Comparison of ENCODE assay signal across 8 cellular contexts in the genomic region with DNA sequence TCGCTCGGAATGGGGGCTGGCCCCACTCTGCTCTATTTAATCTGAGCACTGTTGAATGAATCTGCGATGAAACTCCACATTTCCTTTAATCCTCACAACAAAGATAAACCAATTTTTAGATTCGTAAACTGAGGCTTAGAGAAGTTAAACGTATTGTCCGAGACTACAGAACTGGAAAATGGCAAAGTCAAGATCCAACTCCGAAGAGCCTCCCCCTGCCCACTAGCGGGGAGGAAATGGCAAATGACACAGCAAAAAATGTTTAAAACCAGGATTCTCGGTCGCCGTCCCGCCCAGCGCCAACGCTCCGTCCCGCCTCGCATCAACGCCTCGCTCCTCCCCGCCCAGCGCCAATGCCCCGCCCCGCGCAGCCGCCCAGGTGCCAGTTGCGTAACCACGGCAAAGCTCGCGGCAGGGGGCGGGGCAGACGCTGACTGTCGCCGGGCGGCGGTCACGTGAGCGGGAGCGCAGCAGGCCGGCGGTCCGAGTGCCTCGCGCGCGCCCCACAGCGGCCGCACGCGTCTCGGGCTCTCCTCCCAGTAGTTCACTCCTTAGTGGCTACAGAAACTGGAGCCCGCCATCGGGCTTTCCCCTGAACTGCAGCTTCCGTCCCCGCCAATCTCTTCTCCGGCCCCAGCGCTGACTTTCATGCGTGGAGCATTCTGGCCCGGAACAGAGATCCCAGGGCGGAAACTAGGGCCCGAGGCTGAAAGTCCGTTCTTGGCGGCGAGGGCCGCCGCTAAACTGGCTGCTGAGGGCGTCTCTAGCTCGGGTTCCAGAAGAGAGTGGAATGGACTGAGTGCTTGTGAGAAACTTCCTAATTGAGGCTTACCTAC. TPM values are rescaled to one million over a fixed set of nuclear protein-coding genes. Genes with fewer than 3 reads are reported as not detected.
DNase-seq lines count a peak whose midpoint lies in the region; ATAC-seq, FAIRE-seq and TF ChIP-seq lines count a peak whose summit lies in the region.

No MANE protein-coding gene starts in this region.

- CTCF ChIA-PET in activated CD4-positive, alpha-beta T cell treated with anti-CD3 and anti-CD28 coated beads, Interleukin-2, amount 10 ng/mL, durations not matched to agents 7 days and 5 days (lab: Charles Lee) = interaction anchor here (0.6 to 4.0 kb wide), 48 partner anchors 9 to 440 kb away, joined by 3 to 42 read pairs (median 5); a partner anchor contains a TSS
- CTCF ChIA-PET in HepG2 (lab: Yijun Ruan, JAX; ENCODE audit: low intra/inter-chr PET ratio, low total read pairs) = interaction anchor here (1.6 to 2.5 kb wide), 2 partner anchors 18 to 21 kb away, joined by 7 to 24 read pairs; a partner anchor contains a TSS

- DNase-seq in CD1c-positive myeloid dendritic cell (ENCODE audit: extremely low spot score) (peak; percentile 99), NCI-H526 treated with DMSO at 0.1 percent for 48 hours (lab: John Stamatoyannopoulos, UW) (peak; percentile 89), cortex of kidney (lab: John Stamatoyannopoulos, UW) (peak; percentile 81), HepG2 (ENCODE audit: low spot score) (peak; percentile 88)
- peak; percentile 98 for DNase-seq in activated CD4-positive, alpha-beta T cell treated with anti-CD3 and anti-CD28 coated beads, Interleukin-2, amount 10 ng/mL, durations not matched to agents 7 days and 5 days
- DNase-seq in stimulated activated CD4-positive, alpha-beta T cell treated with anti-CD3 and anti-CD28 coated beads, Interleukin-2, amount 100 ng/mL, for 48 hours = peak; percentile 99

- H3K36me3 Mint-ChIP-seq in activated CD4-positive, alpha-beta T cell treated with anti-CD3 and anti-CD28 coated beads, Interleukin-2, amount 10 ng/mL, durations not matched to agents 7 days and 5 days (ENCODE audit: low read depth) = peaks cover 10% of the 10 kb centered on the region

- H3K4me1 Mint-ChIP-seq in activated CD4-positive, alpha-beta T cell treated with anti-CD3 and anti-CD28 coated beads, Interleukin-2, amount 10 ng/mL, durations not matched to agents 7 days and 5 days = peaks cover 29% of the 10 kb centered on the region

- H3K4me3 ChIP-seq in HepG2 (replicated peaks in 1 of 3; ENCODE audit: insufficient read depth in 1 of 3, low read depth in 2 of 3, low read length in 3 of 3) = peak overlapping the region; percentile 50 to 79 (median 65)

- no peaks in the 10 kb centered on the region for H4K20me1 ChIP-seq in HepG2 (ENCODE audit: insufficient read depth, low read length)

- peak; percentile 89 for FAIRE-seq in HepG2 (lab: Jason Lieb, UNC)

- peak overlapping the region; percentile 94 for H3K27ac ChIP-seq in HepG2 (ENCODE audit: extremely low read length, insufficient read depth, low read length)

- H3K36me3 ChIP-seq in HepG2 (replicated peaks in 1 of 2; ENCODE audit: control insufficient read depth in 1 of 2, insufficient read depth in 2 of 2, low read length in 2 of 2) = no peaks in the 10 kb centered on the region

- H2AFZ ChIP-seq in HepG2 (ENCODE audit: low read length) = peak overlapping the region; percentile 49

- H3K27me3 Mint-ChIP-seq in activated CD4-positive, alpha-beta T cell treated with anti-CD3 and anti-CD28 coated beads, Interleukin-2, amount 10 ng/mL, durations not matched to agents 7 days and 5 days = no peaks in the 10 kb centered on the region

- H3K27me3 ChIP-seq in HepG2 (ENCODE audit: control insufficient read depth in 1 of 2, insufficient read depth in 2 of 2, low read length in 2 of 2) = no peaks in the 10 kb centered on the region; a peak in 1 of 5 replicates

- H3K27ac Mint-ChIP-seq in activated CD4-positive, alpha-beta T cell treated with anti-CD3 and anti-CD28 coated beads, Interleukin-2, amount 10 ng/mL, durations not matched to agents 7 days and 5 days = peak overlapping the region; percentile 96

- ATAC-seq in GM19351 (IDR thresholded peaks at IDR 0.05; ENCODE audit: unreplicated experiment) = peak; percentile 92
- ATAC-seq in HG03520 (IDR thresholded peaks at IDR 0.05; ENCODE audit: unreplicated experiment) = peak; percentile 91
- peak; percentile 96 for ATAC-seq in HepG2

- peak; percentile 87 for TF ChIP-seq CTCF in HepG2 (CRISPR knock-in tag; IDR thresholded peaks at IDR 0.05)

- H3K4me1 ChIP-seq in HepG2 (ENCODE audit: insufficient read depth, low read length) = peaks cover 52% of the 10 kb centered on the region

- TF ChIP-seq EP300 in HepG2 (IDR thresholded peaks at IDR 0.05; ENCODE audit: low read depth in 2 of 2, low read length in 2 of 2) = peak in 1 of 2 experiments; percentile 56; a peak in 3 of 4 replicates
- TF ChIP-seq EP300 in HepG2 (CRISPR knock-in tag; IDR thresholded peaks at IDR 0.05; ENCODE audit: borderline replicate concordance) = peak; percentile 71

- in situ Hi-C loops in HepG2 (cut with HindIII; ENCODE audit: extremely low pct_ligation_motif_present, low pct_unique_long_range_greater_than_20kb) = no loop called here

- TF ChIP-seq RAD21 in HepG2 (CRISPR knock-in tag; IDR thresholded peaks at IDR 0.05) = peak; percentile 99

- no peaks in the 10 kb centered on the region for H3K9me3 ChIP-seq in HepG2 (ENCODE audit: low read length)

- intact Hi-C loops in HepG2 (cut with micrococcal nuclease; ENCODE audit: unreplicated experiment) = loop anchor here (1.0 kb wide), 2 partner anchors 18 to 22 kb away; a partner anchor contains a TSS

- POLR2A ChIA-PET in activated CD4-positive, alpha-beta T cell treated with anti-CD3 and anti-CD28 coated beads, Interleukin-2, amount 10 ng/mL, durations not matched to agents 7 days and 5 days (lab: Charles Lee) = interaction anchor here (0.8 to 1.6 kb wide), 7 partner anchors 17 to 53 kb away, joined by 3 to 10 read pairs (median 4); a partner anchor contains a TSS
- POLR2A ChIA-PET in HepG2 (lab: Yijun Ruan, JAX) = interaction anchor here (0.6 to 4.4 kb wide), 23 partner anchors 8 to 528 kb away, joined by 3 to 73 read pairs (median 7); a partner anchor contains a TSS

- no TSS peak for BruUV-seq in HepG2 (replicated peaks; lab: Mats Ljungman, UMichigan)

- peak overlapping the region; percentile 82 for H3K4me3 Mint-ChIP-seq in activated CD4-positive, alpha-beta T cell treated with anti-CD3 and anti-CD28 coated beads, Interleukin-2, amount 10 ng/mL, durations not matched to agents 7 days and 5 days

- no peaks in the 10 kb centered on the region for H3K79me2 ChIP-seq in HepG2 (ENCODE audit: insufficient read depth, low read length)

- peak overlapping the region; percentile 86 for H3K9ac ChIP-seq in HepG2 (ENCODE audit: insufficient read depth, low read depth, low read length)

- peak; percentile 73 to 78 for TF ChIP-seq POLR2A in HepG2 (IDR thresholded peaks at IDR 0.05; ENCODE audit: insufficient read depth in 1 of 2, low read depth in 2 of 2, low read length in 2 of 2)

- 15% methylated on average over 21 of the region's 67 CpGs for WGBS in HepG2 (ENCODE audit: low lambda C conversion rate)

- H3K4me2 ChIP-seq in HepG2 (ENCODE audit: low read depth, low read length) = peak overlapping the region; percentile 84

- H3K9me3 Mint-ChIP-seq in activated CD4-positive, alpha-beta T cell treated with anti-CD3 and anti-CD28 coated beads, Interleukin-2, amount 10 ng/mL, durations not matched to agents 7 days and 5 days = no peaks in the 10 kb centered on the region

RNA-seq across cellular contexts. Expression of a gene that starts 13.6 kb away (rescaled TPM):
- total RNA-seq in activated CD4-positive, alpha-beta T cell treated with anti-CD3 and anti-CD28 coated beads, Interleukin-2, amount 10 ng/mL, durations not matched to agents 7 days and 5 days = 1 to 10 TPM; 4.4 to 5.2 TPM
- total RNA-seq in HepG2 (2016; rRNA removed; fragmentation: Illumina TruSeq; extraction: Trizol) = 6.0 and 6.7 TPM in 2 replicates
- 2.5 and 3.3 TPM in 2 replicates for total RNA-seq in HepG2 (2016; cell fraction: cytosol; rRNA removed; fragmentation: Illumina TruSeq; extraction: Trizol; ENCODE audit: low read depth)
- 5.1 and 7.7 TPM in 2 replicates for total RNA-seq in HepG2 (2016; cell fraction: insoluble cytoplasmic fraction; rRNA removed; fragmentation: Illumina TruSeq; extraction: Trizol)
- 5.0 and 6.0 TPM in 2 replicates for total RNA-seq in HepG2 (2016; cell fraction: membrane; rRNA removed; fragmentation: Illumina TruSeq; extraction: Trizol)
- 4.0 and 5.4 TPM in 2 replicates for total RNA-seq in HepG2 (2016; cell fraction: nucleus; rRNA removed; fragmentation: Illumina TruSeq; extraction: Trizol)
- polyA plus RNA-seq in HepG2 (2011; rRNA removed) = 6.2 and 7.8 TPM in 2 replicates
- 5.2 TPM in 2 replicates for polyA plus RNA-seq in HepG2 (2011; cell fraction: cytosol; rRNA removed)
- 14.3 and 20.8 TPM in 2 replicates for polyA plus RNA-seq in HepG2 (2011; cell fraction: nucleus; rRNA removed)
- polyA plus RNA-seq in HepG2 (2012) = 5.3 and 6.9 TPM in 2 replicates
- polyA plus RNA-seq in HepG2 (2016; cell fraction: cytosol; fragmentation: Illumina TruSeq; extraction: Trizol; ENCODE audit: low read depth) = 3.0 and 3.1 TPM in 2 replicates
- polyA plus RNA-seq in HepG2 (2016; cell fraction: insoluble cytoplasmic fraction; fragmentation: Illumina TruSeq; extraction: Trizol; ENCODE audit: low read depth) = 6.4 and 8.2 TPM in 2 replicates
- polyA plus RNA-seq in HepG2 (2016; cell fraction: membrane; fragmentation: Illumina TruSeq; extraction: Trizol; ENCODE audit: low read depth) = 5.2 TPM in 2 replicates
- polyA plus RNA-seq in HepG2 (2016; cell fraction: nucleus; fragmentation: Illumina TruSeq; extraction: Trizol; ENCODE audit: insufficient read depth, low read depth) = 7.8 and 11.0 TPM in 2 replicates
- polyA minus RNA-seq in HepG2 (2011; rRNA and poly(A)+ RNA removed; ENCODE audit: low replicate concordance) = 5.6 and 8.7 TPM in 2 replicates
- 1.3 and 2.2 TPM in 2 replicates for polyA minus RNA-seq in HepG2 (2011; cell fraction: cytosol; rRNA and poly(A)+ RNA removed)
- 9.1 and 14.9 TPM in 2 replicates for polyA minus RNA-seq in HepG2 (2011; cell fraction: nucleus; rRNA and poly(A)+ RNA removed)

RNA-seq across cellular contexts. Expression of a gene that starts 17.9 kb away (rescaled TPM):
- 10 to 100 TPM; 15.4 to 17.3 TPM for total RNA-seq in activated CD4-positive, alpha-beta T cell treated with anti-CD3 and anti-CD28 coated beads, Interleukin-2, amount 10 ng/mL, durations not matched to agents 7 days and 5 days
- 4.0 and 6.2 TPM in 2 replicates for total RNA-seq in HepG2 (2016; rRNA removed; fragmentation: Illumina TruSeq; extraction: Trizol)
- 2.5 and 2.9 TPM in 2 replicates for total RNA-seq in HepG2 (2016; cell fraction: cytosol; rRNA removed; fragmentation: Illumina TruSeq; extraction: Trizol; ENCODE audit: low read depth)
- total RNA-seq in HepG2 (2016; cell fraction: insoluble cytoplasmic fraction; rRNA removed; fragmentation: Illumina TruSeq; extraction: Trizol) = 4.0 and 5.3 TPM in 2 replicates
- 3.2 and 4.9 TPM in 2 replicates for total RNA-seq in HepG2 (2016; cell fraction: membrane; rRNA removed; fragmentation: Illumina TruSeq; extraction: Trizol)
- 4.0 and 4.3 TPM in 2 replicates for total RNA-seq in HepG2 (2016; cell fraction: nucleus; rRNA removed; fragmentation: Illumina TruSeq; extraction: Trizol)
- polyA plus RNA-seq in HepG2 (2011; rRNA removed) = 1.9 and 2.0 TPM in 2 replicates
- 1.8 and 2.4 TPM in 2 replicates for polyA plus RNA-seq in HepG2 (2011; cell fraction: cytosol; rRNA removed)
- polyA plus RNA-seq in HepG2 (2011; cell fraction: nucleus; rRNA removed) = 2.1 and 2.8 TPM in 2 replicates
- polyA plus RNA-seq in HepG2 (2012) = 1.7 and 2.0 TPM in 2 replicates
- 2.0 and 2.2 TPM in 2 replicates for polyA plus RNA-seq in HepG2 (2016; cell fraction: cytosol; fragmentation: Illumina TruSeq; extraction: Trizol; ENCODE audit: low read depth)
- polyA plus RNA-seq in HepG2 (2016; cell fraction: insoluble cytoplasmic fraction; fragmentation: Illumina TruSeq; extraction: Trizol; ENCODE audit: low read depth) = 4.2 and 5.3 TPM in 2 replicates
- 2.5 and 2.9 TPM in 2 replicates for polyA plus RNA-seq in HepG2 (2016; cell fraction: membrane; fragmentation: Illumina TruSeq; extraction: Trizol; ENCODE audit: low read depth)
- polyA plus RNA-seq in HepG2 (2016; cell fraction: nucleus; fragmentation: Illumina TruSeq; extraction: Trizol; ENCODE audit: insufficient read depth, low read depth) = 7.1 and 7.6 TPM in 2 replicates
- 2.3 and 4.3 TPM in 2 replicates for polyA minus RNA-seq in HepG2 (2011; rRNA and poly(A)+ RNA removed; ENCODE audit: low replicate concordance)
- polyA minus RNA-seq in HepG2 (2011; cell fraction: cytosol; rRNA and poly(A)+ RNA removed) = 0.97 TPM in 1 of 2 replicates, not detected in the other
- polyA minus RNA-seq in HepG2 (2011; cell fraction: nucleus; rRNA and poly(A)+ RNA removed) = 1.7 and 4.4 TPM in 2 replicates

RNA-seq across cellular contexts. Expression of a gene that starts 23.4 kb away (rescaled TPM):
- 100 to 1,000 TPM; 156 to 160 TPM for total RNA-seq in activated CD4-positive, alpha-beta T cell treated with anti-CD3 and anti-CD28 coated beads, Interleukin-2, amount 10 ng/mL, durations not matched to agents 7 days and 5 days
- total RNA-seq in HepG2 (2016; rRNA removed; fragmentation: Illumina TruSeq; extraction: Trizol) = 15.9 and 19.3 TPM in 2 replicates
- total RNA-seq in HepG2 (2016; cell fraction: cytosol; rRNA removed; fragmentation: Illumina TruSeq; extraction: Trizol; ENCODE audit: low read depth) = 5.8 and 6.3 TPM in 2 replicates
- total RNA-seq in HepG2 (2016; cell fraction: insoluble cytoplasmic fraction; rRNA removed; fragmentation: Illumina TruSeq; extraction: Trizol) = 12.7 and 19.8 TPM in 2 replicates
- 7.9 and 8.5 TPM in 2 replicates for total RNA-seq in HepG2 (2016; cell fraction: membrane; rRNA removed; fragmentation: Illumina TruSeq; extraction: Trizol)
- total RNA-seq in HepG2 (2016; cell fraction: nucleus; rRNA removed; fragmentation: Illumina TruSeq; extraction: Trizol) = 21.7 and 25.4 TPM in 2 replicates
- 136 and 144 TPM in 2 replicates for polyA plus RNA-seq in HepG2 (2011; rRNA removed)
- 105 and 112 TPM in 2 replicates for polyA plus RNA-seq in HepG2 (2011; cell fraction: cytosol; rRNA removed)
- polyA plus RNA-seq in HepG2 (2011; cell fraction: nucleus; rRNA removed) = 451 and 486 TPM in 2 replicates
- 102 and 116 TPM in 2 replicates for polyA plus RNA-seq in HepG2 (2012)
- polyA plus RNA-seq in HepG2 (2016; cell fraction: cytosol; fragmentation: Illumina TruSeq; extraction: Trizol; ENCODE audit: low read depth) = 3.6 and 3.8 TPM in 2 replicates
- polyA plus RNA-seq in HepG2 (2016; cell fraction: insoluble cytoplasmic fraction; fragmentation: Illumina TruSeq; extraction: Trizol; ENCODE audit: low read depth) = 18.2 and 20.1 TPM in 2 replicates
- 7.1 and 7.2 TPM in 2 replicates for polyA plus RNA-seq in HepG2 (2016; cell fraction: membrane; fragmentation: Illumina TruSeq; extraction: Trizol; ENCODE audit: low read depth)
- polyA plus RNA-seq in HepG2 (2016; cell fraction: nucleus; fragmentation: Illumina TruSeq; extraction: Trizol; ENCODE audit: insufficient read depth, low read depth) = 89.6 and 99.9 TPM in 2 replicates
- polyA minus RNA-seq in HepG2 (2011; rRNA and poly(A)+ RNA removed; ENCODE audit: low replicate concordance) = 23.5 and 92.8 TPM in 2 replicates
- polyA minus RNA-seq in HepG2 (2011; cell fraction: cytosol; rRNA and poly(A)+ RNA removed) = 35.6 and 39.9 TPM in 2 replicates
- polyA minus RNA-seq in HepG2 (2011; cell fraction: nucleus; rRNA and poly(A)+ RNA removed) = 44.7 and 52.6 TPM in 2 replicates

RNA-seq across cellular contexts. Expression of a gene that starts 23.7 kb away (rescaled TPM):
- 1,000 to 10,000 TPM in 1 of 2 experiments, 100 to 1,000 TPM in 1; 918 to 1,035 TPM for total RNA-seq in activated CD4-positive, alpha-beta T cell treated with anti-CD3 and anti-CD28 coated beads, Interleukin-2, amount 10 ng/mL, durations not matched to agents 7 days and 5 days
- 945 and 1,237 TPM in 2 replicates for total RNA-seq in HepG2 (2016; rRNA removed; fragmentation: Illumina TruSeq; extraction: Trizol)
- total RNA-seq in HepG2 (2016; cell fraction: cytosol; rRNA removed; fragmentation: Illumina TruSeq; extraction: Trizol; ENCODE audit: low read depth) = 140 and 155 TPM in 2 replicates
- 973 and 1,308 TPM in 2 replicates for total RNA-seq in HepG2 (2016; cell fraction: insoluble cytoplasmic fraction; rRNA removed; fragmentation: Illumina TruSeq; extraction: Trizol)
- 225 and 227 TPM in 2 replicates for total RNA-seq in HepG2 (2016; cell fraction: membrane; rRNA removed; fragmentation: Illumina TruSeq; extraction: Trizol)
- 304 and 321 TPM in 2 replicates for total RNA-seq in HepG2 (2016; cell fraction: nucleus; rRNA removed; fragmentation: Illumina TruSeq; extraction: Trizol)
- polyA plus RNA-seq in HepG2 (2011; rRNA removed) = 2,303 and 2,535 TPM in 2 replicates
- 2,411 and 2,863 TPM in 2 replicates for polyA plus RNA-seq in HepG2 (2011; cell fraction: cytosol; rRNA removed)
- polyA plus RNA-seq in HepG2 (2011; cell fraction: nucleus; rRNA removed) = 791 and 898 TPM in 2 replicates
- 761 and 831 TPM in 2 replicates for polyA plus RNA-seq in HepG2 (2012)
- polyA plus RNA-seq in HepG2 (2016; cell fraction: cytosol; fragmentation: Illumina TruSeq; extraction: Trizol; ENCODE audit: low read depth) = 144 and 145 TPM in 2 replicates
- polyA plus RNA-seq in HepG2 (2016; cell fraction: insoluble cytoplasmic fraction; fragmentation: Illumina TruSeq; extraction: Trizol; ENCODE audit: low read depth) = 1,111 and 1,213 TPM in 2 replicates
- polyA plus RNA-seq in HepG2 (2016; cell fraction: membrane; fragmentation: Illumina TruSeq; extraction: Trizol; ENCODE audit: low read depth) = 192 and 205 TPM in 2 replicates
- polyA plus RNA-seq in HepG2 (2016; cell fraction: nucleus; fragmentation: Illumina TruSeq; extraction: Trizol; ENCODE audit: insufficient read depth, low read depth) = 439 and 458 TPM in 2 replicates
- polyA minus RNA-seq in HepG2 (2011; rRNA and poly(A)+ RNA removed; ENCODE audit: low replicate concordance) = 3,388 and 3,474 TPM in 2 replicates
- polyA minus RNA-seq in HepG2 (2011; cell fraction: cytosol; rRNA and poly(A)+ RNA removed) = 607 and 618 TPM in 2 replicates
- 242 and 287 TPM in 2 replicates for polyA minus RNA-seq in HepG2 (2011; cell fraction: nucleus; rRNA and poly(A)+ RNA removed)

RNA-seq across cellular contexts. Expression of a gene that starts 36.8 kb away (rescaled TPM):
- total RNA-seq in activated CD4-positive, alpha-beta T cell treated with anti-CD3 and anti-CD28 coated beads, Interleukin-2, amount 10 ng/mL, durations not matched to agents 7 days and 5 days = 10 to 100 TPM; 27.3 to 27.6 TPM
- total RNA-seq in HepG2 (2016; rRNA removed; fragmentation: Illumina TruSeq; extraction: Trizol) = 2.1 TPM in 2 replicates
- 0.97 and 1.4 TPM in 2 replicates for total RNA-seq in HepG2 (2016; cell fraction: cytosol; rRNA removed; fragmentation: Illumina TruSeq; extraction: Trizol; ENCODE audit: low read depth)
- total RNA-seq in HepG2 (2016; cell fraction: insoluble cytoplasmic fraction; rRNA removed; fragmentation: Illumina TruSeq; extraction: Trizol) = 1.8 and 2.3 TPM in 2 replicates
- total RNA-seq in HepG2 (2016; cell fraction: membrane; rRNA removed; fragmentation: Illumina TruSeq; extraction: Trizol) = 3.1 and 3.4 TPM in 2 replicates
- total RNA-seq in HepG2 (2016; cell fraction: nucleus; rRNA removed; fragmentation: Illumina TruSeq; extraction: Trizol) = 3.3 and 4.6 TPM in 2 replicates
- polyA plus RNA-seq in HepG2 (2011; rRNA removed) = 8.6 and 10.7 TPM in 2 replicates
- 3.5 and 4.5 TPM in 2 replicates for polyA plus RNA-seq in HepG2 (2011; cell fraction: cytosol; rRNA removed)
- polyA plus RNA-seq in HepG2 (2011; cell fraction: nucleus; rRNA removed) = 50.2 and 56.9 TPM in 2 replicates
- 20.6 and 31.4 TPM in 2 replicates for polyA plus RNA-seq in HepG2 (2012)
- polyA plus RNA-seq in HepG2 (2016; cell fraction: cytosol; fragmentation: Illumina TruSeq; extraction: Trizol; ENCODE audit: low read depth) = 8.7 and 9.0 TPM in 2 replicates
- 13.6 and 21.5 TPM in 2 replicates for polyA plus RNA-seq in HepG2 (2016; cell fraction: insoluble cytoplasmic fraction; fragmentation: Illumina TruSeq; extraction: Trizol; ENCODE audit: low read depth)
- polyA plus RNA-seq in HepG2 (2016; cell fraction: membrane; fragmentation: Illumina TruSeq; extraction: Trizol; ENCODE audit: low read depth) = 11.0 and 15.3 TPM in 2 replicates
- 41.0 and 44.9 TPM in 2 replicates for polyA plus RNA-seq in HepG2 (2016; cell fraction: nucleus; fragmentation: Illumina TruSeq; extraction: Trizol; ENCODE audit: insufficient read depth, low read depth)
- polyA minus RNA-seq in HepG2 (2011; rRNA and poly(A)+ RNA removed; ENCODE audit: low replicate concordance) = 13.5 and 19.8 TPM in 2 replicates
- polyA minus RNA-seq in HepG2 (2011; cell fraction: cytosol; rRNA and poly(A)+ RNA removed) = 10.4 and 11.3 TPM in 2 replicates
- polyA minus RNA-seq in HepG2 (2011; cell fraction: nucleus; rRNA and poly(A)+ RNA removed) = 11.7 and 14.7 TPM in 2 replicates

Comparison
In these comparisons a context has a peak if more than half of its experiments do, and no peak if none do; other contexts are left out.
1. Peak in every context shown above with its lines: DNase-seq, ATAC-seq, H3K4me3 ChIP-seq and H3K27ac ChIP-seq.